8 cellular contexts compared by ENCODE assay signal in the genomic region with DNA sequence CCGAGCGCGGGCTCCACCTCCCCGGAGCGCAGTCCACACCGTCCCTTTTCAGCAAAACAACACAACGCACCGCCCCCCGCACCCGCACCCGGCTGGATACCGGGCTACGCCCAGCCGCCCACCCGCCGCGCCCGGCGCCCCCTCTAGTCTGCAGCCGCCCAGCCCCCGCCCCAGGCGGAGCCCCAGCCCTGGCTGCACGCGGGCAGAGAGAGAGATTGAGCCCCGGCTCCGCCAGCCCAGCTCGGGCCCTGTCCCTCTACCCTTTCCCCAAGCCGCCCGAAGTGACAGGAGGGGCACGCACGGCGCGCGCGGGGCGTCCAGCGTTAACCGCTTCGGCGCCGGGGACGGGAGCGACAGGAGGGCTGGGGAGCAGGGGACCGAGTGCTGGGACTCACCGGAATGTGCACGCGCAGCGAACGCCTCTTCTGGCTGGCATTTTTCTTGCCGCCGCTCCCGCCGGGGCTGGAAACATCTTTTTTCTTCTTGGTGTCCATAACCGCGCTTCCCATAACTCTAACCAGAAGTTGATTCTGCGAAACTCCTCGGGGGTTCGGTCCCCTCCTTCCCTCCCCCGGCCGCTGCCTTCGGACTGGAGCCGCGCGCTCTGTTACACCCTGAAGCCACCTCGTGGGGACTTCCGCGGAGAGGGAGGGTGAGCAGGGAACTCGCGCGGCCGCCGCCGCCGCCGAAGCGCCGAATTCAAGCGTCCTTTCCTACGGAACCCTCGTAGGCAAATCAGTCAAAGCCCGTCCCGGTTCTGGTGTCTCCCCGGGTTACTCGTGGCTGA.
DNase-seq lines count a peak whose midpoint lies in the region; ATAC-seq lines count a peak whose summit lies in the region.

No MANE protein-coding gene starts in this region.

- H3K79me2 ChIP-seq in ACC112 (ENCODE audit: control insufficient read depth, insufficient read depth, low read length, unreplicated experiment), result no peaks in the 10 kb centered on the region

- DNase-seq in NCI-H2171 treated with DMSO at 0.1 percent for 48 hours (lab: John Stamatoyannopoulos, UW) (peak; percentile 72), midbrain (lab: John Stamatoyannopoulos, UW) (peak; percentile 55)
- DNase-seq in activated CD8-positive, alpha-beta memory T cell treated with anti-CD3 and anti-CD28 coated beads for 1 hour (ENCODE audit: extremely low read depth in 1 of 2, low read depth in 1 of 2), result peak; percentile 9 to 52
- peak; percentile 61 for DNase-seq in effector CD8-positive, alpha-beta T cell (lab: John Stamatoyannopoulos, UW)
- peak; percentile 36 for DNase-seq in stimulated activated CD8-positive, alpha-beta memory T cell treated with anti-CD3 and anti-CD28 coated beads, Interleukin-15, amount 100 ng/mL, for 24 hours (ENCODE audit: low read depth)

- H3K27me3 ChIP-seq in ACC112 (ENCODE audit: insufficient read depth, low read length), result peaks cover 47% of the 10 kb centered on the region

- peak overlapping the region; percentile 84 for H3K4me3 ChIP-seq in ACC112 (ENCODE audit: low read depth, low read length)

- no peak overlapping the region for H3K27ac ChIP-seq in ACC112 (ENCODE audit: low read depth, low read length)

- peaks cover 6% of the 10 kb centered on the region for H3K4me1 ChIP-seq in ACC112 (ENCODE audit: control insufficient read depth, insufficient read depth, low read length, unreplicated experiment)

- ATAC-seq in GM19035 (IDR thresholded peaks at IDR 0.05; ENCODE audit: unreplicated experiment) (peak; percentile 44), HG02610 (IDR thresholded peaks at IDR 0.05; ENCODE audit: unreplicated experiment) (no peak)

- peak overlapping the region; percentile 62 for H2AFZ ChIP-seq in ACC112 (ENCODE audit: low read length, unreplicated experiment)

- no peaks in the 10 kb centered on the region for H3K36me3 ChIP-seq in ACC112 (ENCODE audit: insufficient read depth, low read length)
